8 cellular contexts compared by ENCODE assay signal in the genomic region with DNA sequence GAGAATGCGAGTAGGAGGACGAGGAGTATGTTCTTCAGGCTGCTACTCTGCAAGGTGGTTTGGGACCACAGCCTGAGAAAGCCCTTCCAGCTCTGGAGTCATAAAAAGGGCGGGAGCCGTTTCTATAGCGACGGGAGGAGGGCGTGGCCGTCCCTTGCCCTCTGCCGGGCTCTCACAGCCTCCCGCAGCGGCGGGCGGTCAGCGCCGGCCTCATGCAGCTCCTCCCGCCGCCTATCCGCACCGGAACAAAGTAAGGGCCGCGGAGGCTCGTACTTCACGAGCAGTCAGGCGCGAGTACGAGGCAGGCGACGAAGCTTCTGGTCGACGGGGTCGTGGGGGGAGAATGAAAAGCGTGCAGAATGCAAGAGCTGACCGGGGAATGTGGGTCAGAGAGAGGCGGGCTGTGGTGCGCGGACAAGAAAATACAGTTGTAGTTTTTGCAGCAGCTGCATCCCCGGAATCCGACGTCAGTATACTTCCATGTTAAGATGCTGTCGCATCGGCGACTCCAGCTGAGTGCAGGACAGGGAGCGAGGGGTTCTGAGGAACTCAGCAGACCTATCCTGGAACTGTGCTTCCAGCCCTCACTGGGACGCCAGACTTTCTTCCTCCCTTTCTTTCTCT. TPM values are rescaled to one million over a fixed set of nuclear protein-coding genes. Genes with fewer than 3 reads are reported as not detected.
DNase-seq lines count a peak whose midpoint lies in the region; ATAC-seq and TF ChIP-seq lines count a peak whose summit lies in the region.

A gene with protein sequence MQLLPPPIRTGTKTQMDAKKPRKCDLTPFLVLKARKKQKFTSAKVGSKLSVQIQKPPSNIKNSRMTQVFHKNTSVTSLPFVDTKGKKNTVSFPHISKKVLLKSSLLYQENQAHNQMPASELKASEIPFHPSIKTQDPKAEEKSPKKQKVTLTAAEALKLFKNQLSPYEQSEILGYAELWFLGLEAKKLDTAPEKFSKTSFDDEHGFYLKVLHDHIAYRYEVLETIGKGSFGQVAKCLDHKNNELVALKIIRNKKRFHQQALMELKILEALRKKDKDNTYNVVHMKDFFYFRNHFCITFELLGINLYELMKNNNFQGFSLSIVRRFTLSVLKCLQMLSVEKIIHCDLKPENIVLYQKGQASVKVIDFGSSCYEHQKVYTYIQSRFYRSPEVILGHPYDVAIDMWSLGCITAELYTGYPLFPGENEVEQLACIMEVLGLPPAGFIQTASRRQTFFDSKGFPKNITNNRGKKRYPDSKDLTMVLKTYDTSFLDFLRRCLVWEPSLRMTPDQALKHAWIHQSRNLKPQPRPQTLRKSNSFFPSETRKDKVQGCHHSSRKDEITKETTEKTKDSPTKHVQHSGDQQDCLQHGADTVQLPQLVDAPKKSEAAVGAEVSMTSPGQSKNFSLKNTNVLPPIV (plus strand): TSS at position 175 of the 624 bp plus-strand sequence. CDS start 38 bp downstream, at position 213.

- peak; percentile 33 for DNase-seq in activated T-cell treated with anti-CD3 and anti-CD28 coated beads, Interleukin-2, amount 50 U/mL, for 24 hours
- DNase-seq in activated T-cell treated with anti-CD3 and anti-CD28 coated beads for 4 hours (no peak), SHP77 treated with DMSO at 0.1 percent for 48 hours (lab: John Stamatoyannopoulos, UW) (peak; percentile 14), epidermal melanocyte (ENCODE audit: insufficient read length, low spot score) (peak; percentile 53), lower lobe of right lung (peak; percentile 88), dedifferentiated amniotic fluid mesenchymal stem cell (ENCODE audit: extremely low spot score) (no peak)
- DNase-seq in central memory CD4-positive, alpha-beta T cell, result no peak

- peak; percentile 92 to 94 for ATAC-seq in lower lobe of right lung

- no peaks in the 10 kb centered on the region for H3K9me3 ChIP-seq in lower lobe of right lung

- no peak within 1 kb of the TSS for H3K27ac ChIP-seq in lower lobe of right lung

- peaks cover 28% of the 10 kb centered on the region for H3K4me1 ChIP-seq in lower lobe of right lung

- H3K4me3 ChIP-seq in lower lobe of right lung, result peak within 1 kb of the TSS; percentile 44

- peaks cover 9% of the 10 kb centered on the region for H3K4me1 Mint-ChIP-seq in activated T-cell treated with anti-CD3 and anti-CD28 coated beads, Interleukin-2, amount 50 U/mL, for 24 hours (ENCODE audit: low read depth)

- TF ChIP-seq CTCF in lower lobe of right lung (IDR thresholded peaks at IDR 0.05), result no peak
- TF ChIP-seq CTCF in subcutaneous adipose tissue (IDR thresholded peaks at IDR 0.05; ENCODE audit: low read depth), result no peak

- peak within 1 kb of the TSS; percentile 21 for H3K4me3 Mint-ChIP-seq in activated T-cell treated with anti-CD3 and anti-CD28 coated beads, Interleukin-2, amount 50 U/mL, for 24 hours

- H3K27me3 Mint-ChIP-seq in activated T-cell treated with anti-CD3 and anti-CD28 coated beads, Interleukin-2, amount 50 U/mL, for 24 hours, result peaks cover 38% of the 10 kb centered on the region

- H3K27ac Mint-ChIP-seq in activated T-cell treated with anti-CD3 and anti-CD28 coated beads, Interleukin-2, amount 50 U/mL, for 24 hours, result no peak within 1 kb of the TSS

- H3K36me3 ChIP-seq in lower lobe of right lung, result no peaks in the 10 kb centered on the region

- no peaks in the 10 kb centered on the region for H3K27me3 ChIP-seq in lower lobe of right lung (ENCODE audit: low read depth)

- peaks cover 14% of the 10 kb centered on the region for H3K36me3 Mint-ChIP-seq in activated T-cell treated with anti-CD3 and anti-CD28 coated beads, Interleukin-2, amount 50 U/mL, for 24 hours (ENCODE audit: low read depth)

- H3K9me3 Mint-ChIP-seq in activated T-cell treated with anti-CD3 and anti-CD28 coated beads, Interleukin-2, amount 50 U/mL, for 24 hours, result no peaks in the 10 kb centered on the region

- intact Hi-C loops in lower lobe of right lung (cut with DNase I), result no loop called here

RNA-seq across cellular contexts. Expression of the gene that starts here (rescaled TPM):
- 41.4 TPM for total RNA-seq in lower lobe of right lung
- 10 to 100 TPM; 15.3 to 48.8 (median 24.0) TPM for total RNA-seq in subcutaneous adipose tissue

Comparison
In these comparisons a context has a peak if more than half of its experiments do, and no peak if none do; other contexts are left out.
1. DNase-seq: peak in activated T-cell treated with anti-CD3 and anti-CD28 coated beads, Interleukin-2, amount 50 U/mL, for 24 hours (single experiment), SHP77 treated with DMSO at 0.1 percent for 48 hours (single experiment), epidermal melanocyte (single experiment) and lower lobe of right lung (single experiment); none in activated T-cell treated with anti-CD3 and anti-CD28 coated beads for 4 hours (single experiment), central memory CD4-positive, alpha-beta T cell (single experiment) and dedifferentiated amniotic fluid mesenchymal stem cell (single experiment).